ENCODE assay signal across 10 cellular contexts in genomic region chr5:179610109-179610902, GRCh38. TPM values are rescaled to one million over a fixed set of nuclear protein-coding genes. Genes with fewer than 3 reads are reported as not detected.
DNase-seq lines count a peak whose midpoint lies in the region; ATAC-seq and TF ChIP-seq lines count a peak whose summit lies in the region.
"Had no signal": no experiment of that assay in that cellular context is flagged by ENCODE, and none has a peak within 500 bp of the region (broad histone marks: within the 10 kb centered on the region; RNA-seq: fewer than 3 reads in every experiment).

No MANE protein-coding gene starts in this region.

- peaks cover 31% of the 10 kb centered on the region; the same call in 1 of the 2 replicates for H4K20me1 ChIP-seq in HCT116 (ENCODE audit: insufficient read depth)
- peaks cover 84% of the 10 kb centered on the region for H4K20me1 ChIP-seq in neural progenitor cell (ENCODE audit: low read depth)

- H3K9me2 ChIP-seq in HCT116 (ENCODE audit: insufficient read depth), result no peaks in the 10 kb centered on the region

- peaks cover 73% of the 10 kb centered on the region for H3K36me3 ChIP-seq in CD4-positive, alpha-beta memory T cell (ENCODE audit: insufficient read depth, low read length)
- peaks cover 27 to 61% of the 10 kb centered on the region in 2 experiments for H3K36me3 ChIP-seq in HCT116 (ENCODE audit: control insufficient read depth in 1 of 2, insufficient read depth in 2 of 2, low read length in 2 of 2)
- peaks cover 18% of the 10 kb centered on the region for H3K36me3 ChIP-seq in neural progenitor cell

- no peaks in the 10 kb centered on the region for H3K27me3 ChIP-seq in CD4-positive, alpha-beta memory T cell (ENCODE audit: insufficient read depth, low read length)
- H3K27me3 ChIP-seq in HCT116 (ENCODE audit: insufficient read depth, low read length) (no peaks in the 10 kb centered on the region), neural progenitor cell (no peaks in the 10 kb centered on the region)

- no peak for TF ChIP-seq RAD21 in HCT116 (IDR thresholded peaks at IDR 0.05; ENCODE audit: low read depth)

- TF ChIP-seq CTCF in HCT116 (IDR thresholded peaks at IDR 0.05 in 2 of 3, conservative IDR thresholded peaks at IDR 0.05 in 1 of 3; ENCODE audit: borderline replicate concordance in 1 of 3, insufficient read depth in 1 of 3, low read depth in 2 of 3, low read length in 2 of 3), result no peak
- TF ChIP-seq CTCF in neural progenitor cell (IDR thresholded peaks at IDR 0.05), result no peak

- BruUV-seq in HCT116 (replicated peaks; lab: Mats Ljungman, UMichigan), result no TSS peak

- H3K4me3 ChIP-seq in CD4-positive, alpha-beta memory T cell (ENCODE audit: low read length in 2 of 2), result no peak overlapping the region
- H3K4me3 ChIP-seq in HCT116 (replicated peaks in 1 of 2; ENCODE audit: low read depth in 1 of 2, low read length in 2 of 2), result no peak overlapping the region
- H3K4me3 ChIP-seq in neural progenitor cell, result no peak overlapping the region
- H3K4me3 ChIP-seq: thoracic aorta had no signal

- H3K79me2 ChIP-seq in HCT116 (ENCODE audit: insufficient read depth, low read length) (peaks cover 20% of the 10 kb centered on the region), neural progenitor cell (ENCODE audit: low read depth) (peaks cover 17% of the 10 kb centered on the region)

- CTCF ChIA-PET in CD4-positive, alpha-beta memory T cell (lab: Charles Lee; ENCODE audit: partially characterized antibody), result interaction anchor here (8.9 kb wide), 1 partner anchor 12 kb away, joined by 63 read pairs; the partner anchor contains the start of gene HNRNPH1
- CTCF ChIA-PET in HCT116 (lab: Charles Lee), result no interaction called here

- H3K4me2 ChIP-seq in HCT116 (ENCODE audit: low read length) (no peak overlapping the region), neural progenitor cell (no peak overlapping the region)

- no peaks in the 10 kb centered on the region for H3K9me3 ChIP-seq in CD4-positive, alpha-beta memory T cell (ENCODE audit: control insufficient read depth in 1 of 2, low read length in 2 of 2)
- H3K9me3 ChIP-seq in HCT116 (ENCODE audit: control insufficient read depth in 1 of 2, insufficient read depth in 1 of 2, low read depth in 1 of 2, low read length in 2 of 2) (no peaks in the 10 kb centered on the region), neural progenitor cell (ENCODE audit: low read depth) (no peaks in the 10 kb centered on the region)
- H3K9me3 ChIP-seq: thoracic aorta had no signal

- no peak for TF ChIP-seq POLR2A in HCT116 (IDR thresholded peaks at IDR 0.05; ENCODE audit: borderline replicate concordance, extremely low read depth, insufficient read depth, insufficient read length)

- POLR2A ChIA-PET in CD4-positive, alpha-beta memory T cell (lab: Charles Lee; ENCODE audit: partially characterized antibody), result interaction anchor here (17.2 kb wide), 1 partner anchor 10 kb away, joined by 313 read pairs; the partner anchor contains the start of gene HNRNPH1
- POLR2A ChIA-PET in HCT116 (lab: Charles Lee), result interaction anchor here (1.3 to 6.0 kb wide), 2 partner anchors 10 to 13 kb away, joined by 3 to 63 read pairs; partner anchors contain the start of gene HNRNPH1

- H3F3A ChIP-seq in neural progenitor cell (ENCODE audit: low read depth), result peaks cover 80% of the 10 kb centered on the region

- peaks cover 0 to 15% (median 0%) of the 10 kb centered on the region in 8 donors for H3K9me3 Mint-ChIP-seq in CD4-positive, alpha-beta memory T cell
- no peaks in the 10 kb centered on the region for H3K9me3 Mint-ChIP-seq in neural progenitor cell

- no peaks in the 10 kb centered on the region for H3K27me3 Mint-ChIP-seq in CD4-positive, alpha-beta memory T cell
- peaks cover 17% of the 10 kb centered on the region for H3K27me3 Mint-ChIP-seq in neural progenitor cell (ENCODE audit: insufficient read depth, low read depth)

- H2AFZ ChIP-seq in HCT116 (ENCODE audit: low read depth, low read length, poor library complexity, severe bottlenecking) (no peak overlapping the region), neural progenitor cell (replicated peaks) (no peak overlapping the region)

- RAD21 ChIA-PET in HCT116 (lab: Charles Lee; ENCODE audit: low non-redundant PET in 1 of 2, low total read pairs in 2 of 2, uncharacterized antibody in 2 of 2, unreplicated experiment in 2 of 2), result no interaction called here

- peak overlapping the region in 2 of 8 donors; percentile 16 to 42 for H3K4me3 Mint-ChIP-seq in CD4-positive, alpha-beta memory T cell
- no peak overlapping the region for H3K4me3 Mint-ChIP-seq in neural progenitor cell

- peak overlapping the region in 5 of 7 donors; percentile 9 to 100 (median 65) for H3K27ac Mint-ChIP-seq in CD4-positive, alpha-beta memory T cell
- peak overlapping the region; percentile 15 for H3K27ac Mint-ChIP-seq in neural progenitor cell

- intact Hi-C loops in CD4-positive, alpha-beta memory T cell (cut with micrococcal nuclease), result no loop called here
- intact Hi-C loops in HCT116 (cut with micrococcal nuclease), result no loop called here

- peaks cover 58 to 84% of the 10 kb centered on the region in 2 donors for H3K36me3 Mint-ChIP-seq in CD4-positive, alpha-beta memory T cell
- peaks cover 43% of the 10 kb centered on the region for H3K36me3 Mint-ChIP-seq in neural progenitor cell

- H3K9ac ChIP-seq in HCT116 (ENCODE audit: low read length) (no peak overlapping the region), neural progenitor cell (no peak overlapping the region)

- DNase-seq in CD4-positive, alpha-beta memory T cell, result no peak
- DNase-seq in HCT116 (ENCODE audit: low read depth, low spot score) (no peak), caudate nucleus (lab: John Stamatoyannopoulos, UW) (no peak), neural progenitor cell (ENCODE audit: low spot score) (no peak), cortex of kidney (lab: John Stamatoyannopoulos, UW) (no peak), SW 1271 (lab: John Stamatoyannopoulos, UW) (no peak), SIG-M5 (lab: John Stamatoyannopoulos, UW) (no peak)
- DNase-seq: NCI-H524 had no signal

- ATAC-seq in HCT116, result 0 out of 2 replicates have a peak, but pooled peaks have one; percentile 4
- no peak for ATAC-seq in GM21528 (IDR thresholded peaks at IDR 0.05; ENCODE audit: low FRiP score, unreplicated experiment)

- H3K4me1 ChIP-seq in CD4-positive, alpha-beta memory T cell (ENCODE audit: insufficient read depth, low read length), result peaks cover 59% of the 10 kb centered on the region
- H3K4me1 ChIP-seq in HCT116 (ENCODE audit: control insufficient read depth in 1 of 2, insufficient read depth in 2 of 2, low read length in 2 of 2) (no peaks in the 10 kb centered on the region), neural progenitor cell (no peaks in the 10 kb centered on the region)

- no peak overlapping the region for H3K27ac ChIP-seq in CD4-positive, alpha-beta memory T cell (ENCODE audit: low read depth, low read length)
- H3K27ac ChIP-seq in HCT116 (ENCODE audit: low read depth, low read length) (no peak overlapping the region), caudate nucleus (ENCODE audit: low read depth, low read length) (peak overlapping the region; percentile 4), neural progenitor cell (peak overlapping the region; percentile 78)

- peaks cover 35 to 73% (median 52%) of the 10 kb centered on the region in 4 donors for H3K4me1 Mint-ChIP-seq in CD4-positive, alpha-beta memory T cell
- peaks cover 15% of the 10 kb centered on the region for H3K4me1 Mint-ChIP-seq in neural progenitor cell

TF ChIP-seq in HCT116, 20 proteins besides CTCF, POLR2A, EP300 and RAD21 (continues in another document):
- no peak for TF ChIP-seq POLR2AphosphoS5 (IDR thresholded peaks at IDR 0.05; ENCODE audit: low read depth, low read length)
- no peak for TF ChIP-seq SIN3A (IDR thresholded peaks at IDR 0.05; ENCODE audit: low read depth)
- no peak for TF ChIP-seq CBX3 (IDR thresholded peaks at IDR 0.05; ENCODE audit: low read depth)
- no peak for TF ChIP-seq ZNF274 (IDR thresholded peaks at IDR 0.05; ENCODE audit: low read depth, low read length)
- no peak for TF ChIP-seq EZH2 (IDR thresholded peaks at IDR 0.05)
- TF ChIP-seq ATF3 (IDR thresholded peaks at IDR 0.05), result no peak
- TF ChIP-seq SP1 (IDR thresholded peaks at IDR 0.05; ENCODE audit: low read depth), result no peak
- no peak for TF ChIP-seq EZH2phosphoT487 (IDR thresholded peaks at IDR 0.05; ENCODE audit: borderline replicate concordance)

RNA-seq across cellular contexts. Expression of gene HNRNPH1, which starts 13.2 kb away (rescaled TPM):
- 1,000 to 10,000 TPM; 1,611 to 1,625 TPM for total RNA-seq in CD4-positive, alpha-beta memory T cell
- polyA plus RNA-seq in CD4-positive, alpha-beta memory T cell, result 100 to 1,000 TPM in 1 of 2 donors, 10 to 100 TPM in 1; 46.5 to 116 TPM
- total RNA-seq in HCT116 (2021; ENCODE audit: unreplicated experiment) (788 TPM), neural progenitor cell (ENCODE audit: low replicate concordance) (795 and 1,138 TPM in 2 replicates)
- polyA plus RNA-seq in HCT116 (2012), result 320 and 338 TPM in 2 replicates

RNA-seq across cellular contexts. Expression of gene RUFY1, which starts 60.0 kb away (rescaled TPM):
- total RNA-seq in CD4-positive, alpha-beta memory T cell, result 10 to 100 TPM; 59.1 to 61.5 TPM
- polyA plus RNA-seq in CD4-positive, alpha-beta memory T cell, result 10 to 100 TPM; 13.3 to 34.6 TPM
- total RNA-seq in HCT116 (2021; ENCODE audit: unreplicated experiment), result 32.9 TPM
- 21.0 and 24.7 TPM in 2 replicates for polyA plus RNA-seq in HCT116 (2012)
- total RNA-seq in neural progenitor cell (ENCODE audit: low replicate concordance), result 45.0 and 45.8 TPM in 2 replicates

Comparison
In these comparisons a context has a peak if more than half of its experiments do, and no peak if none do; other contexts are left out.
1. H3K27ac ChIP-seq: peak in caudate nucleus (single experiment) and neural progenitor cell (single experiment); none in CD4-positive, alpha-beta memory T cell (single experiment) and HCT116 (single experiment).